Comparison of ENCODE assay signal across 16 cellular contexts in genomic region chr3:135134293-135134692, GRCh38.
DNase-seq lines count a peak whose midpoint lies in the region; ATAC-seq and TF ChIP-seq lines count a peak whose summit lies in the region.
"Had no signal": no experiment of that assay in that cellular context is flagged by ENCODE, and none has a peak within 500 bp of the region (broad histone marks: within the 10 kb centered on the region; RNA-seq: fewer than 3 reads in every experiment).

No MANE protein-coding gene starts in this region.

- DNase-seq in NCI-H2171 treated with DMSO at 0.1 percent for 48 hours (lab: John Stamatoyannopoulos, UW) = peak; percentile 37
- no peak for DNase-seq in NCI-H2171 (lab: John Stamatoyannopoulos, UW)
- DNase-seq in Karpas-422 = peak; percentile 66
- DNase-seq in WERI-Rb-1 = no peak
- no peak for DNase-seq in glutamatergic neuron
- DNase-seq: C1 segment of cervical spinal cord; Calu3; CD4-positive, alpha-beta memory T cell; COR-L47; DMS79; EL; GDM1; GM23248; H7; HCEC 1CT had no signal

- H3K36me3 ChIP-seq in Karpas-422 (ENCODE audit: insufficient read depth, low read length) (no peaks in the 10 kb centered on the region), WERI-Rb-1 (no peaks in the 10 kb centered on the region)

- H3K4me1 ChIP-seq in Karpas-422 (ENCODE audit: low read length) = peaks cover 72% of the 10 kb centered on the region

- no peaks in the 10 kb centered on the region for H3K27me3 ChIP-seq in Karpas-422 (ENCODE audit: low read length)
- no peaks in the 10 kb centered on the region for H3K27me3 ChIP-seq in WERI-Rb-1 (ENCODE audit: insufficient read depth, low read depth, severe bottlenecking)

- H4K20me1 ChIP-seq in Karpas-422 (ENCODE audit: insufficient read depth, low read depth, low read length) = peaks cover 5% of the 10 kb centered on the region; the same call in 1 of the 2 replicates

- H2AFZ ChIP-seq in Karpas-422 (ENCODE audit: low read length) = no peak overlapping the region
- H2AFZ ChIP-seq: GM23248 had no signal

- H3K4me3 Mint-ChIP-seq in glutamatergic neuron (ENCODE audit: unreplicated experiment) = peak overlapping the region; percentile 26
- H3K4me3 Mint-ChIP-seq: CD4-positive, alpha-beta memory T cell had no signal

- H3K27ac ChIP-seq in Karpas-422 (ENCODE audit: low read length) (peak overlapping the region; percentile 84), WERI-Rb-1 (peak overlapping the region; percentile 78)
- H3K27ac ChIP-seq: GM23248 had no signal

- H3K4me2 ChIP-seq in Karpas-422 (ENCODE audit: low read depth, low read length, poor library complexity, severe bottlenecking) = peak overlapping the region; percentile 73

- H3K9me3 Mint-ChIP-seq in glutamatergic neuron (ENCODE audit: unreplicated experiment) = peaks cover 13% of the 10 kb centered on the region

- H3K9me3 ChIP-seq in Karpas-422 (ENCODE audit: low read length) (no peaks in the 10 kb centered on the region), WERI-Rb-1 (ENCODE audit: severe bottlenecking) (no peaks in the 10 kb centered on the region)

- H3K4me3 ChIP-seq in Karpas-422 (ENCODE audit: low read length) (peak overlapping the region; percentile 44), WERI-Rb-1 (ENCODE audit: low read depth, low read length) (no peak overlapping the region)
- H3K4me3 ChIP-seq: GM23248 had no signal

- peak overlapping the region; percentile 40 for H3K9ac ChIP-seq in Karpas-422 (ENCODE audit: low read length)
- H3K9ac ChIP-seq: GM23248 had no signal

- ATAC-seq in HG03354 (IDR thresholded peaks at IDR 0.05; ENCODE audit: poor library complexity, severe bottlenecking, unreplicated experiment) = no peak

- no peaks in the 10 kb centered on the region for H3K9me2 ChIP-seq in Karpas-422 (replicated peaks; ENCODE audit: insufficient read depth, low read length)

- H3K79me2 ChIP-seq in Karpas-422 (ENCODE audit: low read length) = no peaks in the 10 kb centered on the region

- peak overlapping the region; percentile 88 for H3K27ac Mint-ChIP-seq in glutamatergic neuron (ENCODE audit: unreplicated experiment)
- H3K27ac Mint-ChIP-seq: CD4-positive, alpha-beta memory T cell had no signal

- peaks cover 9% of the 10 kb centered on the region for H3K36me3 Mint-ChIP-seq in glutamatergic neuron (ENCODE audit: unreplicated experiment)
- H3K36me3 Mint-ChIP-seq: CD4-positive, alpha-beta memory T cell had no signal

- H3K27me3 Mint-ChIP-seq in glutamatergic neuron (ENCODE audit: unreplicated experiment) = peaks cover 13% of the 10 kb centered on the region
- H3K27me3 Mint-ChIP-seq: CD4-positive, alpha-beta memory T cell had no signal

- TF ChIP-seq CTCF in WERI-Rb-1 (IDR thresholded peaks at IDR 0.05; ENCODE audit: low read depth, low read length) = no peak
- no peak for TF ChIP-seq CTCF in glutamatergic neuron (IDR thresholded peaks at IDR 0.05; ENCODE audit: partially characterized antibody, unreplicated experiment)

- peaks cover 51% of the 10 kb centered on the region for H3K4me1 Mint-ChIP-seq in glutamatergic neuron (ENCODE audit: low read depth, unreplicated experiment)
- H3K4me1 Mint-ChIP-seq: CD4-positive, alpha-beta memory T cell had no signal

Comparison
In these comparisons a context has a peak if more than half of its experiments do, and no peak if none do; other contexts are left out.
1. DNase-seq: peak in NCI-H2171 treated with DMSO at 0.1 percent for 48 hours (single experiment) and Karpas-422 (single experiment); none in NCI-H2171 (single experiment), WERI-Rb-1 (single experiment) and glutamatergic neuron (single experiment).